9 cellular contexts compared by ENCODE assay signal in the genomic region with DNA sequence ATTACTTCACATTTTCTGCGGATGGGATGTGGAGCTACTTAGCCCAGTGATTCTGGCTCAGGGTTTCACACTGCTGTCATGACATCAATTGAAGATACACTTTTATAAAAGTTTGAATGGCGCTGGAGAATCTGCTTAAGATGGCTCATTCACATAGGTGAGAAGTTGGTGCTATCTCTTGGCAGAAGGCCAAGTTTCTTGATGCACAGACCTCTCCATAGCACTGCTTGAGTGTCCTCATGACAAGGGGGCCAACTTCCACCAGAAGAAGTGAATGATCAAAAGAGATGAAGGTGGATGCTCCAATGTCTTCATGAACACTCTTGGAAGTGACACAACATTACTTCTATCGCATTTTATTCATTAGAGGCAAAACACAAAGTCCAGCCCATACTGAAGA.
"Had no signal": no experiment of that assay in that cellular context is flagged by ENCODE, and none has a peak within 500 bp of the region (broad histone marks: within the 10 kb centered on the region; RNA-seq: fewer than 3 reads in every experiment).

No MANE protein-coding gene starts in this region.

- FAIRE-seq: HepG2 had no signal

- ATAC-seq: HCT116, HepG2 had no signal

- H3K4me1 ChIP-seq: HAP-1 had no signal

- H3K9ac ChIP-seq: GM23248 had no signal

- H3K27ac ChIP-seq: GM23248, HL-60 had no signal

- DNase-seq: GM23248, GOT3, H7, HFFc6, KG1 had no signal

- H2AFZ ChIP-seq: GM23248 had no signal

- H3K4me3 ChIP-seq: GM23248, HAP-1 had no signal

- H3K36me3 ChIP-seq: HAP-1 had no signal

- H3K9me3 ChIP-seq: HAP-1 had no signal
